In the genomic region with DNA sequence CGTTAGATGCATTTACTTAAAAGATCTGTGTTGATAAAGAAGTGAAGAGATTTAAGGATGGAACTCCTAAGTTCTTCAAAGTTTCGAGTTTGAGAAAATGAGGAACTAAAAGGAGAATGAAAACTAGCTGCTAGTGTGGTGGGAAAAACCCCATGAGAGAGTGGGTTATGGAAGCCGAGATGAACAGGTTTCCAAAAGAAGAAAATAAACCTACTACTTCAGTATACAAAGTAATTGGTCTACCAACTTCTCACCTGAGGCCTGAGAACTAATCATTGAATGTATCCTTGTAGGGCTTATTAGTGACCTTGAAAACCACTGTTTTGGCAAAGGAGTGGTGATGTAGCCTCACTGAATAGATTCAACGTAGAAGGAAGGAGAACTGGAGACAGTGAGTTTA, we compare ENCODE assay signal across 17 cellular contexts.
"Had no signal": no experiment of that assay in that cellular context is flagged by ENCODE, and none has a peak within 500 bp of the region (broad histone marks: within the 10 kb centered on the region; RNA-seq: fewer than 3 reads in every experiment).

No MANE protein-coding gene starts in this region.

- H3K27ac ChIP-seq: ascending aorta, gastrocnemius medialis, parathyroid adenoma, tibial nerve, uterus had no signal

- H3K36me3 ChIP-seq: ascending aorta, gastrocnemius medialis, heart right ventricle, tibial nerve, uterus had no signal

- H3K27me3 ChIP-seq: ascending aorta, gastrocnemius medialis, heart right ventricle, tibial nerve, uterus had no signal

- H3K4me3 ChIP-seq: ascending aorta, gastrocnemius medialis, heart right ventricle, lung, tibial nerve, uterus had no signal

- H3K4me1 ChIP-seq: ascending aorta, gastrocnemius medialis, parathyroid adenoma, tibial nerve, uterus had no signal

- DNase-seq: activated CD4-positive, alpha-beta T cell treated with anti-CD3 and anti-CD28 coated beads, Interleukin-2, amount 50 U/mL, for 1 hour; activated CD8-positive, alpha-beta memory T cell treated with anti-CD3 and anti-CD28 coated beads for 24 hours; activated naive CD4-positive, alpha-beta T cell treated with Interleukin-2 at 50 U/mL for 16 hours; endodermal cell; gastrocnemius medialis; heart right ventricle; left cardiac atrium; naive thymus-derived CD4-positive, alpha-beta T cell; stimulated activated CD4-positive, alpha-beta T cell treated with anti-CD3 and anti-CD28 coated beads, Interleukin-12 subunit alpha, Interleukin-12 subunit beta, amount 100 ng/mL, for 4 hours; stimulated activated CD4-positive, alpha-beta T cell treated with anti-CD3 and anti-CD28 coated beads, Interleukin-2, amount 100 ng/mL, for 24 hours; uterus had no signal

- ATAC-seq: activated CD4-positive, CD25-positive, alpha-beta regulatory T cell treated with anti-CD3 and anti-CD28 coated beads, Interleukin-2, amount 50 U/mL, for 24 hours; gastrocnemius medialis; heart right ventricle; left cardiac atrium; naive thymus-derived CD4-positive, alpha-beta T cell; stimulated activated effector memory CD8-positive, alpha-beta T cell treated with anti-CD3 and anti-CD28 coated beads, Interleukin-12 subunit alpha, Interleukin-12 subunit beta, amount 100 ng/mL, for 72 hours had no signal

- H3K9me3 ChIP-seq: ascending aorta, gastrocnemius medialis, heart right ventricle, tibial nerve, uterus had no signal
